ENCODE assay signal across 22 cellular contexts in genomic region chrX:20350598-20350997, GRCh38.
"Had no signal": no experiment of that assay in that cellular context is flagged by ENCODE, and none has a peak within 500 bp of the region (broad histone marks: within the 10 kb centered on the region; RNA-seq: fewer than 3 reads in every experiment).

No MANE protein-coding gene starts in this region.

- DNase-seq: activated B cell treated with CpG ODN at 0.5 μM for 24 hours; activated CD4-positive, alpha-beta T cell treated with anti-CD3 and anti-CD28 coated beads, Interleukin-2, amount 50 U/mL, for 1 hour; activated CD8-positive, alpha-beta T cell treated with anti-CD3 and anti-CD28 coated beads for 36 hours; activated naive CD8-positive, alpha-beta T cell treated with anti-CD3 and anti-CD28 coated beads, Interleukin-2, amount 50 U/mL, for 24 hours; activated T-cell treated with anti-CD3 and anti-CD28 coated beads, Interleukin-2, amount 50 U/mL, for 48 hours; amygdala; caudate nucleus; cortex of kidney; islet precursor cell; left ventricle myocardium superior; naive B cell; nephron progenitor cell; ovary; retina; stimulated activated CD4-positive, alpha-beta T cell treated with anti-CD3 and anti-CD28 coated beads, Interleukin-4, amount 100 ng/mL, for 24 hours; stimulated activated naive CD8-positive, alpha-beta T cell treated with anti-CD3 and anti-CD28 coated beads, Interleukin-15, amount 100 ng/mL, for 72 hours; substantia nigra; T-helper 9 cell; upper lobe of left lung had no signal

- ATAC-seq: activated CD8-positive, alpha-beta T cell treated with anti-CD3 and anti-CD28 coated beads for 36 hours; activated naive CD8-positive, alpha-beta T cell treated with anti-CD3 and anti-CD28 coated beads, Interleukin-2, amount 50 U/mL, for 24 hours; gastroesophageal sphincter; left ventricle myocardium superior; sciatic nerve; stimulated activated effector memory CD8-positive, alpha-beta T cell treated with anti-CD3 and anti-CD28 coated beads, Interleukin-12 subunit alpha, Interleukin-12 subunit beta, amount 100 ng/mL, for 72 hours; stimulated activated naive CD8-positive, alpha-beta T cell treated with anti-CD3 and anti-CD28 coated beads, Interleukin-15, amount 100 ng/mL, for 72 hours had no signal
